In genomic region chr17:10809605-10810004, GRCh38 we compare ENCODE assay signal across 9 cellular contexts. TPM values are rescaled to one million over a fixed set of nuclear protein-coding genes. Genes with fewer than 3 reads are reported as not detected.
"Had no signal": no experiment of that assay in that cellular context is flagged by ENCODE, and none has a peak within 500 bp of the region (broad histone marks: within the 10 kb centered on the region; RNA-seq: fewer than 3 reads in every experiment).

No MANE protein-coding gene starts in this region.

- H3K27ac ChIP-seq: HL-60 had no signal

- DNase-seq: IMR-90, KBM-7, KG1 had no signal

- ATAC-seq: K562 had no signal

- H3K4me3 ChIP-seq: K562 had no signal

- FAIRE-seq: HTR-8/SVneo, K562 had no signal

RNA-seq across cellular contexts. Expression of gene TMEM238L, which starts 5.7 kb away (rescaled TPM):
- total RNA-seq: HT1080, IMR-90, K562 had no signal
- polyA plus RNA-seq: IgD-negative memory B cell, IMR-90, K562 had no signal

RNA-seq across cellular contexts. Expression of gene PIRT, which starts 28.3 kb away (rescaled TPM):
- total RNA-seq: HT-29, HT1080, IMR-90, K562 had no signal
- polyA plus RNA-seq: IgD-negative memory B cell, IMR-90, K562 had no signal
